23 cellular contexts compared by ENCODE assay signal in genomic region chr6:128713461-128713860, GRCh38.
DNase-seq lines count a peak whose midpoint lies in the region; ATAC-seq and TF ChIP-seq lines count a peak whose summit lies in the region.
"Had no signal": no experiment of that assay in that cellular context is flagged by ENCODE, and none has a peak within 500 bp of the region (broad histone marks: within the 10 kb centered on the region; RNA-seq: fewer than 3 reads in every experiment).

No MANE protein-coding gene starts in this region.

- H2BK120ac ChIP-seq in mesenchymal stem cell (ENCODE audit: low read depth, low read length) = no peak overlapping the region

- ATAC-seq in activated CD4-positive, alpha-beta T cell treated with anti-CD3 and anti-CD28 coated beads for 36 hours = no peak
- ATAC-seq: A549, HCT116, lower lobe of right lung, right cardiac atrium had no signal

- DNase-seq in AG09319 (ENCODE audit: extremely low read depth, low read depth) (peak; percentile 24), LHCN-M2 (ENCODE audit: low read depth) (peak; percentile 52), fibroblast of gingiva (ENCODE audit: low read depth) (peak; percentile 13), mesenchymal stem cell (peak; percentile 16), Calu3 (no peak), cortex of kidney (lab: John Stamatoyannopoulos, UW) (no peak), DMS79 (lab: John Stamatoyannopoulos, UW) (no peak)
- no peak for DNase-seq in activated CD4-positive, alpha-beta T cell treated with anti-CD3 and anti-CD28 coated beads for 36 hours
- DNase-seq: activated CD4-positive, alpha-beta T cell treated with anti-CD3 and anti-CD28 coated beads for 1 hour; activated naive CD4-positive, alpha-beta T cell treated with anti-CD3 and anti-CD28 coated beads, Interleukin-2, amount 10 ng/mL, durations not matched to agents 7 days and 5 days; activated T-cell treated with anti-CD3 and anti-CD28 coated beads, Interleukin-2, amount 50 U/mL, for 48 hours; CD4-positive, alpha-beta T cell; effector memory CD4-positive, alpha-beta T cell; lower lobe of right lung; NCI-H1105 treated with DMSO at 0.1 percent for 48 hours; NCI-H2081 treated with DMSO at 0.1 percent for 48 hours; NCI-H510A; occipital lobe; right cardiac atrium; substantia nigra had no signal

- POLR2A ChIA-PET in activated CD4-positive, alpha-beta T cell treated with anti-CD3 and anti-CD28 coated beads for 36 hours (lab: Charles Lee) = no interaction called here

- no peak overlapping the region for H2AFZ ChIP-seq in mesenchymal stem cell (ENCODE audit: low read depth, low read length)

- H3K27ac Mint-ChIP-seq in Calu3 (ENCODE audit: unreplicated experiment) = no peak overlapping the region
- no peak overlapping the region for H3K27ac Mint-ChIP-seq in activated CD4-positive, alpha-beta T cell treated with anti-CD3 and anti-CD28 coated beads for 36 hours
- H3K27ac Mint-ChIP-seq: activated naive CD4-positive, alpha-beta T cell treated with anti-CD3 and anti-CD28 coated beads, Interleukin-2, amount 10 ng/mL, durations not matched to agents 7 days and 5 days; CD4-positive, alpha-beta T cell had no signal

- H3K27ac ChIP-seq in mesenchymal stem cell (ENCODE audit: low read length, poor library complexity, severe bottlenecking) = no peak overlapping the region
- H3K27ac ChIP-seq: A549, esophagus muscularis mucosa, lower lobe of right lung had no signal

- H3K4me3 ChIP-seq in mesenchymal stem cell (ENCODE audit: insufficient read depth in 1 of 2, low read depth in 1 of 2, low read length in 2 of 2) = no peak overlapping the region
- H3K4me3 ChIP-seq: A549, esophagus muscularis mucosa, lower lobe of right lung had no signal

- H3K36me3 ChIP-seq in mesenchymal stem cell (ENCODE audit: control insufficient read depth in 1 of 2, insufficient read depth in 2 of 2, low read depth in 1 of 2, low read length in 2 of 2) = no peaks in the 10 kb centered on the region
- H3K36me3 ChIP-seq: esophagus muscularis mucosa, lower lobe of right lung had no signal

- no peak overlapping the region for H4K91ac ChIP-seq in mesenchymal stem cell (ENCODE audit: low read length)

- no peaks in the 10 kb centered on the region for H3K27me3 Mint-ChIP-seq in Calu3 (ENCODE audit: unreplicated experiment)
- H3K27me3 Mint-ChIP-seq in activated CD4-positive, alpha-beta T cell treated with anti-CD3 and anti-CD28 coated beads for 36 hours = peaks cover 33% of the 10 kb centered on the region
- H3K27me3 Mint-ChIP-seq: activated naive CD4-positive, alpha-beta T cell treated with anti-CD3 and anti-CD28 coated beads, Interleukin-2, amount 10 ng/mL, durations not matched to agents 7 days and 5 days had no signal

- no peak overlapping the region for H3K4me3 Mint-ChIP-seq in Calu3 (ENCODE audit: low read depth, unreplicated experiment)
- no peak overlapping the region for H3K4me3 Mint-ChIP-seq in activated CD4-positive, alpha-beta T cell treated with anti-CD3 and anti-CD28 coated beads for 36 hours
- H3K4me3 Mint-ChIP-seq: activated naive CD4-positive, alpha-beta T cell treated with anti-CD3 and anti-CD28 coated beads, Interleukin-2, amount 10 ng/mL, durations not matched to agents 7 days and 5 days; CD4-positive, alpha-beta T cell had no signal

- H3K36me3 Mint-ChIP-seq in Calu3 (ENCODE audit: insufficient read depth, unreplicated experiment) = no peaks in the 10 kb centered on the region
- H3K36me3 Mint-ChIP-seq in activated CD4-positive, alpha-beta T cell treated with anti-CD3 and anti-CD28 coated beads for 36 hours (ENCODE audit: low read depth) = no peaks in the 10 kb centered on the region
- H3K36me3 Mint-ChIP-seq: activated naive CD4-positive, alpha-beta T cell treated with anti-CD3 and anti-CD28 coated beads, Interleukin-2, amount 10 ng/mL, durations not matched to agents 7 days and 5 days had no signal

- intact Hi-C loops in Calu3 (cut with micrococcal nuclease; ENCODE audit: unreplicated experiment) = no loop called here
- intact Hi-C loops in activated CD4-positive, alpha-beta T cell treated with anti-CD3 and anti-CD28 coated beads for 36 hours (cut with DNase I, micrococcal nuclease) = no loop called here

- H3K14ac ChIP-seq in mesenchymal stem cell (ENCODE audit: low read length in 2 of 2) = no peak overlapping the region

- H3K18ac ChIP-seq in mesenchymal stem cell (ENCODE audit: low read depth in 1 of 2, low read length in 2 of 2) = no peak overlapping the region

- no peaks in the 10 kb centered on the region for H3K9me3 Mint-ChIP-seq in Calu3 (ENCODE audit: low read depth, unreplicated experiment)
- H3K9me3 Mint-ChIP-seq in activated CD4-positive, alpha-beta T cell treated with anti-CD3 and anti-CD28 coated beads for 36 hours (ENCODE audit: low read depth) = no peaks in the 10 kb centered on the region
- H3K9me3 Mint-ChIP-seq: activated naive CD4-positive, alpha-beta T cell treated with anti-CD3 and anti-CD28 coated beads, Interleukin-2, amount 10 ng/mL, durations not matched to agents 7 days and 5 days; CD4-positive, alpha-beta T cell had no signal

- no peak overlapping the region for H3K23ac ChIP-seq in mesenchymal stem cell (ENCODE audit: low read length in 2 of 2)

- no peak overlapping the region for H2AK5ac ChIP-seq in mesenchymal stem cell (ENCODE audit: low read length, severe bottlenecking)

- H2BK5ac ChIP-seq in mesenchymal stem cell (ENCODE audit: low read depth, low read length, poor library complexity, severe bottlenecking) = no peak overlapping the region

- no peak overlapping the region for H4K8ac ChIP-seq in mesenchymal stem cell (ENCODE audit: low read length)

- no peak overlapping the region for H3K4me2 ChIP-seq in mesenchymal stem cell (ENCODE audit: low read length, poor library complexity, severe bottlenecking)
- H3K4me2 ChIP-seq: A549 had no signal

- no peaks in the 10 kb centered on the region for H3K9me3 ChIP-seq in mesenchymal stem cell (ENCODE audit: control insufficient read depth, low read length)
- H3K9me3 ChIP-seq: A549, esophagus muscularis mucosa, lower lobe of right lung had no signal

- no TSS peak for BruUV-seq in Calu3 (replicated peaks; lab: Mats Ljungman, UMichigan)

- no peaks in the 10 kb centered on the region for H3K4me1 ChIP-seq in mesenchymal stem cell (ENCODE audit: control insufficient read depth, insufficient read depth, low read depth, low read length)
- H3K4me1 ChIP-seq: A549, esophagus muscularis mucosa, lower lobe of right lung had no signal

- CTCF ChIA-PET in Calu3 (lab: Charles Lee) = no interaction called here
- CTCF ChIA-PET in activated CD4-positive, alpha-beta T cell treated with anti-CD3 and anti-CD28 coated beads for 36 hours (lab: Charles Lee) = interaction anchor here (1.1 kb wide), 1 partner anchor 20 kb away, joined by 3 read pairs; no protein-coding TSS in a partner anchor

- H3K79me1 ChIP-seq in mesenchymal stem cell (replicated peaks; ENCODE audit: low read length, poor library complexity, severe bottlenecking) = no peaks in the 10 kb centered on the region

- WGBS in mesenchymal stem cell = no CpG with 5 or more reads among the region's 2 CpGs

- no peaks in the 10 kb centered on the region for H3K4me1 Mint-ChIP-seq in Calu3 (ENCODE audit: low read depth, unreplicated experiment)
- H3K4me1 Mint-ChIP-seq in activated CD4-positive, alpha-beta T cell treated with anti-CD3 and anti-CD28 coated beads for 36 hours = no peaks in the 10 kb centered on the region
- H3K4me1 Mint-ChIP-seq: activated naive CD4-positive, alpha-beta T cell treated with anti-CD3 and anti-CD28 coated beads, Interleukin-2, amount 10 ng/mL, durations not matched to agents 7 days and 5 days had no signal

- H3K4ac ChIP-seq in mesenchymal stem cell (ENCODE audit: low read depth in 1 of 2, low read length in 2 of 2) = no peak overlapping the region

- H3K9ac ChIP-seq in mesenchymal stem cell (ENCODE audit: low read length) = peak overlapping the region; percentile 58

- TF ChIP-seq CTCF in AG09319 (IDR thresholded peaks at IDR 0.05; ENCODE audit: low read depth, low read length) (no peak), Calu3 (IDR thresholded peaks at IDR 0.05; ENCODE audit: unreplicated experiment) (no peak)

- no peak overlapping the region for H2BK15ac ChIP-seq in mesenchymal stem cell (ENCODE audit: low read depth, poor library complexity, severe bottlenecking)

- no peaks in the 10 kb centered on the region for H3K27me3 ChIP-seq in mesenchymal stem cell (ENCODE audit: control insufficient read depth in 1 of 2, insufficient read depth in 1 of 2, low read length in 2 of 2)
- H3K27me3 ChIP-seq: esophagus muscularis mucosa had no signal

- H2BK12ac ChIP-seq in mesenchymal stem cell (ENCODE audit: low read length in 2 of 2) = no peak overlapping the region

Comparison
In these comparisons a context has a peak if more than half of its experiments do, and no peak if none do; other contexts are left out.
1. DNase-seq: peak in AG09319 (single experiment), LHCN-M2 (single experiment), fibroblast of gingiva (single experiment) and mesenchymal stem cell (single experiment); none in Calu3 (single experiment), cortex of kidney (single experiment), activated CD4-positive, alpha-beta T cell treated with anti-CD3 and anti-CD28 coated beads for 36 hours (single experiment) and DMS79 (single experiment).